Comparison of ENCODE assay signal across 10 cellular contexts in the genomic region with DNA sequence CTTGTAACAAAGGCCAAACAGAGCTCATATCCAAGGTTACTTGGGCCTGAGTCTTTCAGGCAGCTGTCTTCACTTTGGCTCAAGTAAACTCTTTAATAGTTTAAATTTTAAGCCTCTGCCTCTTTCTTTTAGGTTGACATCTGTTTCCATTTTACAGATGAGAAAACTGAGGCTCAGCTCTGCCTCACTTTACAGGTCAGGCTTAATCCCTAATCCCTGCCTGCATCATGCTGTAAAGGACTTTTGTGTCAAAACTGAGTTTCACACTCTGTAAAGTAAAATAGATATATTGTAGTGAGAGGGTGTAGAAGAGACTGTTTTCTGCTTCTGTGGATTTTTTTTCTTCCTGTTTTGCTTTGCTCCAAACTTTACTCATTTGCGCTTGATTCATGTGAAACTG. TPM values are rescaled to one million over a fixed set of nuclear protein-coding genes. Genes with fewer than 3 reads are reported as not detected.
DNase-seq lines count a peak whose midpoint lies in the region; ATAC-seq and TF ChIP-seq lines count a peak whose summit lies in the region.
"Had no signal": no experiment of that assay in that cellular context is flagged by ENCODE, and none has a peak within 500 bp of the region (broad histone marks: within the 10 kb centered on the region; RNA-seq: fewer than 3 reads in every experiment).

No MANE protein-coding gene starts in this region.

- BruUV-seq in MCF 10A (replicated peaks; lab: Mats Ljungman, UMichigan): no TSS peak

- H3K27ac ChIP-seq in vagina: peak overlapping the region; percentile 61

- H3K4me1 ChIP-seq in vagina: peaks cover 77% of the 10 kb centered on the region

- TF ChIP-seq POLR2A in vagina (IDR thresholded peaks at IDR 0.05): no peak

- H3K4me3 ChIP-seq in vagina: no peak overlapping the region

- no peaks in the 10 kb centered on the region for H3K9me3 ChIP-seq in vagina

- peak; percentile 14 for ATAC-seq in stimulated activated naive CD8-positive, alpha-beta T cell treated with anti-CD3 and anti-CD28 coated beads, Interleukin-15, amount 100 ng/mL, for 72 hours
- no peak for ATAC-seq in stimulated activated naive CD8-positive, alpha-beta T cell treated with anti-CD3 and anti-CD28 coated beads, Interleukin-15, Interleukin-2, amounts not matched to agents 100 U/mL and 50 U/mL, for 24 hours
- peak in 1 of 2 donors; percentile 43 for ATAC-seq in naive B cell (ENCODE audit: low read depth in 2 of 2)
- no peak for ATAC-seq in GM18520 (IDR thresholded peaks at IDR 0.05; ENCODE audit: unreplicated experiment)

- peak overlapping the region; percentile 6 to 87 for H3K27ac Mint-ChIP-seq in stimulated activated naive CD8-positive, alpha-beta T cell treated with anti-CD3 and anti-CD28 coated beads, Interleukin-15, amount 100 ng/mL, for 72 hours
- H3K27ac Mint-ChIP-seq in MCF 10A (ENCODE audit: low read depth, unreplicated experiment) (peak overlapping the region; percentile 80), naive B cell (peak overlapping the region in 4 of 6 donors; percentile 4 to 88 (median 75))
- H3K27ac Mint-ChIP-seq: natural killer cell treated with Interleukin-12 subunit alpha and Interleukin-12 subunit beta and Interleukin-15 and Interleukin-18, amount 100 ng/mL, for 72 hours had no signal

- POLR2A ChIA-PET in MCF 10A (lab: Yijun Ruan, JAX): interaction anchor here (0.8 to 5.0 kb wide), 8 partner anchors 8 to 32 kb away, joined by 3 to 33 read pairs (median 4); a partner anchor contains a TSS

- TF ChIP-seq CTCF in MCF 10A (IDR thresholded peaks at IDR 0.05; ENCODE audit: unreplicated experiment): no peak
- TF ChIP-seq CTCF in vagina (IDR thresholded peaks at IDR 0.05): no peak

- H3K27me3 ChIP-seq in vagina: no peaks in the 10 kb centered on the region

- no peaks in the 10 kb centered on the region for H3K36me3 ChIP-seq in vagina

- H3K27me3 Mint-ChIP-seq in stimulated activated naive CD8-positive, alpha-beta T cell treated with anti-CD3 and anti-CD28 coated beads, Interleukin-15, amount 100 ng/mL, for 72 hours: no peaks in the 10 kb centered on the region
- H3K27me3 Mint-ChIP-seq in MCF 10A (ENCODE audit: insufficient read depth, unreplicated experiment) (no peaks in the 10 kb centered on the region), naive B cell (no peaks in the 10 kb centered on the region)
- H3K27me3 Mint-ChIP-seq: natural killer cell treated with Interleukin-12 subunit alpha and Interleukin-12 subunit beta and Interleukin-15 and Interleukin-18, amount 100 ng/mL, for 72 hours had no signal

- H3K36me3 Mint-ChIP-seq in MCF 10A (ENCODE audit: insufficient read depth, unreplicated experiment) (peaks cover 10% of the 10 kb centered on the region), naive B cell (no peaks in the 10 kb centered on the region)
- H3K36me3 Mint-ChIP-seq: natural killer cell treated with Interleukin-12 subunit alpha and Interleukin-12 subunit beta and Interleukin-15 and Interleukin-18, amount 100 ng/mL, for 72 hours had no signal

- H3K9me3 Mint-ChIP-seq in stimulated activated naive CD8-positive, alpha-beta T cell treated with anti-CD3 and anti-CD28 coated beads, Interleukin-15, amount 100 ng/mL, for 72 hours: no peaks in the 10 kb centered on the region
- H3K9me3 Mint-ChIP-seq in MCF 10A (ENCODE audit: unreplicated experiment) (no peaks in the 10 kb centered on the region), naive B cell (no peaks in the 10 kb centered on the region)
- H3K9me3 Mint-ChIP-seq: natural killer cell treated with Interleukin-12 subunit alpha and Interleukin-12 subunit beta and Interleukin-15 and Interleukin-18, amount 100 ng/mL, for 72 hours had no signal

- no peak for DNase-seq in stimulated activated naive CD8-positive, alpha-beta T cell treated with anti-CD3 and anti-CD28 coated beads, Interleukin-15, amount 100 ng/mL, for 72 hours
- no peak for DNase-seq in stimulated activated naive CD8-positive, alpha-beta T cell treated with anti-CD3 and anti-CD28 coated beads, Interleukin-15, Interleukin-2, amounts not matched to agents 100 U/mL and 50 U/mL, for 24 hours
- DNase-seq in MCF 10A (ENCODE audit: unreplicated experiment) (no peak), naive B cell (no peak), vagina (ENCODE audit: extremely low spot score in 2 of 2) (no peak), SKM-1 treated with dmso at 0.1 percent for 144 hours (lab: John Stamatoyannopoulos, UW; ENCODE audit: unreplicated experiment) (no peak), NCI-H526 treated with DMSO at 0.1 percent for 48 hours (lab: John Stamatoyannopoulos, UW) (no peak)
- DNase-seq: AML-193 had no signal

- CTCF ChIA-PET in MCF 10A (lab: Yijun Ruan, JAX): interaction anchor here (0.5 to 6.2 kb wide), 19 partner anchors 8 to 163 kb away, joined by 3 to 47 read pairs (median 3); a partner anchor contains a TSS

- H3K4me1 Mint-ChIP-seq in stimulated activated naive CD8-positive, alpha-beta T cell treated with anti-CD3 and anti-CD28 coated beads, Interleukin-15, amount 100 ng/mL, for 72 hours: peaks cover 69% of the 10 kb centered on the region
- H3K4me1 Mint-ChIP-seq in MCF 10A (ENCODE audit: insufficient read depth, unreplicated experiment) (peaks cover 50% of the 10 kb centered on the region), naive B cell (peaks cover 11 to 30% (median 16%) of the 10 kb centered on the region in 3 donors)

- H3K4me3 Mint-ChIP-seq in stimulated activated naive CD8-positive, alpha-beta T cell treated with anti-CD3 and anti-CD28 coated beads, Interleukin-15, amount 100 ng/mL, for 72 hours: peak overlapping the region; percentile 46 to 54
- no peak overlapping the region for H3K4me3 Mint-ChIP-seq in MCF 10A (ENCODE audit: unreplicated experiment)
- H3K4me3 Mint-ChIP-seq in naive B cell: peak overlapping the region in 2 of 8 donors; percentile 1 to 70
- H3K4me3 Mint-ChIP-seq: natural killer cell treated with Interleukin-12 subunit alpha and Interleukin-12 subunit beta and Interleukin-15 and Interleukin-18, amount 100 ng/mL, for 72 hours had no signal

- intact Hi-C loops in MCF 10A (cut with micrococcal nuclease): no loop called here
- intact Hi-C loops in vagina (cut with DNase I): no loop called here

RNA-seq across cellular contexts. Expression of a gene that starts 11.1 kb away (rescaled TPM):
- 580 and 593 TPM in 2 replicates for total RNA-seq in MCF 10A (2022)
- 10 to 100 TPM in 3 of 6 donors, 1 to 10 TPM in 3; 3.2 to 14.6 (median 9.7) TPM for polyA plus RNA-seq in naive B cell (ENCODE audit: low read depth in 6 of 6)
- 147 TPM for total RNA-seq in vagina
